8 cellular contexts compared by ENCODE assay signal in genomic region chr2:197205590-197206215, GRCh38.
DNase-seq lines count a peak whose midpoint lies in the region; ATAC-seq and TF ChIP-seq lines count a peak whose summit lies in the region.

No MANE protein-coding gene starts in this region.

- peak overlapping the region; percentile 75 for H3K4me3 Mint-ChIP-seq in activated naive CD8-positive, alpha-beta T cell treated with anti-CD3 and anti-CD28 coated beads, Interleukin-2, amount 50 U/mL, for 24 hours

- DNase-seq in GM12864 (ENCODE audit: low read depth) (no peak), NOMO-1 treated with dmso at 0.1 percent for 144 hours (lab: John Stamatoyannopoulos, UW; ENCODE audit: unreplicated experiment) (peak; percentile 76), NCI-H69 (lab: John Stamatoyannopoulos, UW) (no peak), GM19238 (ENCODE audit: insufficient read length, low spot score) (no peak), NCI-H2171 treated with DMSO at 0.1 percent for 48 hours (lab: John Stamatoyannopoulos, UW) (no peak)
- peak; percentile 58 for DNase-seq in activated naive CD8-positive, alpha-beta T cell treated with anti-CD3 and anti-CD28 coated beads, Interleukin-2, amount 50 U/mL, for 24 hours
- peak; percentile 68 for DNase-seq in stimulated activated CD8-positive, alpha-beta memory T cell treated with anti-CD3 and anti-CD28 coated beads, Interleukin-4, amount 100 ng/mL, for 48 hours

- TF ChIP-seq CTCF in GM12864 (IDR thresholded peaks at IDR 0.05; ENCODE audit: low read depth, low read length, missing control alignments): no peak

- H3K27me3 Mint-ChIP-seq in activated naive CD8-positive, alpha-beta T cell treated with anti-CD3 and anti-CD28 coated beads, Interleukin-2, amount 50 U/mL, for 24 hours: no peaks in the 10 kb centered on the region

- peak; percentile 65 for ATAC-seq in GM21786 (IDR thresholded peaks at IDR 0.05; ENCODE audit: unreplicated experiment)
- ATAC-seq in activated naive CD8-positive, alpha-beta T cell treated with anti-CD3 and anti-CD28 coated beads, Interleukin-2, amount 50 U/mL, for 24 hours: peak; percentile 84

- peak overlapping the region; percentile 29; the same call in 1 of the 2 replicates for H3K4me3 ChIP-seq in GM12864 (ENCODE audit: low read depth, low read length)

- H3K4me1 Mint-ChIP-seq in activated naive CD8-positive, alpha-beta T cell treated with anti-CD3 and anti-CD28 coated beads, Interleukin-2, amount 50 U/mL, for 24 hours: peaks cover 94% of the 10 kb centered on the region

- H3K9me3 Mint-ChIP-seq in activated naive CD8-positive, alpha-beta T cell treated with anti-CD3 and anti-CD28 coated beads, Interleukin-2, amount 50 U/mL, for 24 hours: no peaks in the 10 kb centered on the region

- peak overlapping the region; percentile 97 for H3K27ac Mint-ChIP-seq in activated naive CD8-positive, alpha-beta T cell treated with anti-CD3 and anti-CD28 coated beads, Interleukin-2, amount 50 U/mL, for 24 hours

- H3K36me3 Mint-ChIP-seq in activated naive CD8-positive, alpha-beta T cell treated with anti-CD3 and anti-CD28 coated beads, Interleukin-2, amount 50 U/mL, for 24 hours (ENCODE audit: low read depth): peaks cover 32% of the 10 kb centered on the region

Comparison
In these comparisons a context has a peak if more than half of its experiments do, and no peak if none do; other contexts are left out.
1. DNase-seq: peak in NOMO-1 treated with dmso at 0.1 percent for 144 hours (single experiment), activated naive CD8-positive, alpha-beta T cell treated with anti-CD3 and anti-CD28 coated beads, Interleukin-2, amount 50 U/mL, for 24 hours (single experiment) and stimulated activated CD8-positive, alpha-beta memory T cell treated with anti-CD3 and anti-CD28 coated beads, Interleukin-4, amount 100 ng/mL, for 48 hours (single experiment); none in GM12864 (single experiment), NCI-H69 (single experiment), GM19238 (single experiment) and NCI-H2171 treated with DMSO at 0.1 percent for 48 hours (single experiment).